ENCODE assay signal across 8 cellular contexts in genomic region chr10:87505366-87506113, GRCh38. TPM values are rescaled to one million over a fixed set of nuclear protein-coding genes. Genes with fewer than 3 reads are reported as not detected.
DNase-seq lines count a peak whose midpoint lies in the region; ATAC-seq, FAIRE-seq and TF ChIP-seq lines count a peak whose summit lies in the region.

No MANE protein-coding gene starts in this region.

- intact Hi-C loops in head of caudate nucleus (cut with DNase I) (no loop called here), pancreas (cut with DNase I) (no loop called here), vagina (cut with DNase I) (no loop called here)

- H3K27me3 ChIP-seq in pancreas (no peaks in the 10 kb centered on the region), vagina (no peaks in the 10 kb centered on the region)

- no peak for FAIRE-seq in RCC 7860 (lab: Jason Lieb, UNC)
- FAIRE-seq in pancreas (lab: Jason Lieb, UNC): no peak

- H3K9me3 Mint-ChIP-seq in activated naive CD4-positive, alpha-beta T cell treated with anti-CD3 and anti-CD28 coated beads, Interleukin-2, amount 50 U/mL, for 24 hours: no peaks in the 10 kb centered on the region

- peak overlapping the region; percentile 92 to 99 (median 95) for H3K4me3 ChIP-seq in pancreas
- H3K4me3 ChIP-seq in vagina: peak overlapping the region; percentile 81 to 84

- peaks cover 10 to 38% (median 30%) of the 10 kb centered on the region in 3 donors for H3K4me1 ChIP-seq in pancreas
- H3K4me1 ChIP-seq in vagina: peaks cover 21% of the 10 kb centered on the region

- H3K36me3 ChIP-seq in pancreas (no peaks in the 10 kb centered on the region), vagina (peaks cover 0 to 11% of the 10 kb centered on the region in 2 donors)

- H3K9me3 ChIP-seq in pancreas (no peaks in the 10 kb centered on the region), vagina (no peaks in the 10 kb centered on the region)

- peak in 3 of 4 donors; percentile 23 to 44 (median 25) for TF ChIP-seq CTCF in pancreas (IDR thresholded peaks at IDR 0.05)
- TF ChIP-seq CTCF in vagina (IDR thresholded peaks at IDR 0.05): peak in 1 of 3 experiments; percentile 32

- H3K27ac ChIP-seq in pancreas (peak overlapping the region; percentile 56 to 84 (median 67)), vagina (peak overlapping the region; percentile 75)

- peak overlapping the region; percentile 92 for H3K4me3 Mint-ChIP-seq in activated naive CD4-positive, alpha-beta T cell treated with anti-CD3 and anti-CD28 coated beads, Interleukin-2, amount 50 U/mL, for 24 hours

- ATAC-seq in GM19438 (IDR thresholded peaks at IDR 0.05; ENCODE audit: low read depth, unreplicated experiment): peak; percentile 63
- peak; percentile 33 for ATAC-seq in HG03469 (IDR thresholded peaks at IDR 0.05; ENCODE audit: unreplicated experiment)
- ATAC-seq in pancreas: peak; percentile 82 to 94 (median 88)

- H3K4me1 Mint-ChIP-seq in activated naive CD4-positive, alpha-beta T cell treated with anti-CD3 and anti-CD28 coated beads, Interleukin-2, amount 50 U/mL, for 24 hours: peaks cover 51% of the 10 kb centered on the region

- 1 to 2% methylated on average over 29 to 41 of the region's 41 CpGs for WGBS in pancreas, 2 donors

- no peaks in the 10 kb centered on the region for H3K27me3 Mint-ChIP-seq in activated naive CD4-positive, alpha-beta T cell treated with anti-CD3 and anti-CD28 coated beads, Interleukin-2, amount 50 U/mL, for 24 hours

- peaks cover 9% of the 10 kb centered on the region for H3K36me3 Mint-ChIP-seq in activated naive CD4-positive, alpha-beta T cell treated with anti-CD3 and anti-CD28 coated beads, Interleukin-2, amount 50 U/mL, for 24 hours

- peak overlapping the region; percentile 52 for H3K27ac Mint-ChIP-seq in activated naive CD4-positive, alpha-beta T cell treated with anti-CD3 and anti-CD28 coated beads, Interleukin-2, amount 50 U/mL, for 24 hours

- DNase-seq in D341Med (ENCODE audit: low spot score) (peak; percentile 79), RCC 7860 (ENCODE audit: low spot score) (peak; percentile 33), head of caudate nucleus (peak in 41 of 42 donors; percentile 32 to 82 (median 58)), pancreas (peak; percentile 36 to 88 (median 61)), vagina (ENCODE audit: extremely low spot score in 2 of 2) (no peak)

- TF ChIP-seq POLR2A in vagina (IDR thresholded peaks at IDR 0.05): no peak

RNA-seq across cellular contexts. Expression of gene MINPP1, which starts 0.8 kb away (rescaled TPM):
- total RNA-seq in pancreas (10 to 100 TPM in 3 of 6 donors, 1 to 10 TPM in 3; 6.1 to 11.9 (median 10.3) TPM), vagina (12.5 TPM)
- polyA plus RNA-seq in pancreas: 1 to 10 TPM; 5.5 to 9.7 TPM

Comparison
In these comparisons a context has a peak if more than half of its experiments do, and no peak if none do; other contexts are left out.
1. DNase-seq: peak in D341Med (single experiment), RCC 7860 (single experiment), head of caudate nucleus (41 of 42) and pancreas (6 of 6); none in vagina (0 of 2).
2. ATAC-seq: peak in every context shown above with its lines; median percentile 88 in pancreas; 63 in GM19438; 33 in HG03469.